ENCODE assay signal across 17 cellular contexts in genomic region chr7:103714377-103714927, GRCh38.
DNase-seq lines count a peak whose midpoint lies in the region; ATAC-seq and TF ChIP-seq lines count a peak whose summit lies in the region.
"Had no signal": no experiment of that assay in that cellular context is flagged by ENCODE, and none has a peak within 500 bp of the region (broad histone marks: within the 10 kb centered on the region; RNA-seq: fewer than 3 reads in every experiment).

No MANE protein-coding gene starts in this region.

- no peak for ATAC-seq in HG03175 (IDR thresholded peaks at IDR 0.05; ENCODE audit: unreplicated experiment)
- ATAC-seq in GM21447 (IDR thresholded peaks at IDR 0.05; ENCODE audit: unreplicated experiment): no peak
- ATAC-seq: PC-3 had no signal

- TF ChIP-seq CTCF in choroid plexus epithelial cell (conservative IDR thresholded peaks at IDR 0.05; ENCODE audit: low read depth, low read length): no peak

- no peak overlapping the region for H3K4me3 ChIP-seq in choroid plexus epithelial cell (ENCODE audit: low read depth, low read length)
- H3K4me3 ChIP-seq: BLaER1 had no signal

- DNase-seq in M059J (ENCODE audit: low read depth) (peak; percentile 24), SK-N-DZ (ENCODE audit: low spot score) (peak; percentile 97), choroid plexus epithelial cell (ENCODE audit: low read depth) (peak; percentile 14), cerebellar nuclear complex (lab: John Stamatoyannopoulos, UW) (no peak), T-helper 2 cell (no peak)
- DNase-seq: CD4-positive, alpha-beta memory T cell; DND-41; NCI-H1105; NCI-H146; NCI-H2029; NCI-H2227 treated with DMSO at 0.1 percent for 48 hours; NCI-H526; PC-3; Right ventricle myocardium superior had no signal

Comparison
In these comparisons a context has a peak if more than half of its experiments do, and no peak if none do; other contexts are left out.
1. DNase-seq: peak in M059J (single experiment), SK-N-DZ (single experiment) and choroid plexus epithelial cell (single experiment); none in cerebellar nuclear complex (0 of 2) and T-helper 2 cell (0 of 5).